In genomic region chr16:70754874-70755600, GRCh38 we compare ENCODE assay signal across 22 cellular contexts. TPM values are rescaled to one million over a fixed set of nuclear protein-coding genes. Genes with fewer than 3 reads are reported as not detected.
DNase-seq lines count a peak whose midpoint lies in the region; ATAC-seq and TF ChIP-seq lines count a peak whose summit lies in the region.
"Had no signal": no experiment of that assay in that cellular context is flagged by ENCODE, and none has a peak within 500 bp of the region (broad histone marks: within the 10 kb centered on the region; RNA-seq: fewer than 3 reads in every experiment).

No MANE protein-coding gene starts in this region.

- peak overlapping the region; percentile 94 for H3K27ac ChIP-seq in BLaER1
- H3K27ac ChIP-seq in angular gyrus (ENCODE audit: low read depth, low read length) = peak overlapping the region; percentile 69
- H3K27ac ChIP-seq in osteoblast (ENCODE audit: low read depth, low read length) = peak overlapping the region; percentile 79
- H3K27ac ChIP-seq in left lung = no peak overlapping the region
- H3K27ac ChIP-seq: HL-60, right atrium auricular region had no signal

- H3K4me2 ChIP-seq in BLaER1 (no peak overlapping the region), osteoblast (ENCODE audit: insufficient read depth, low read length) (peak overlapping the region; percentile 54)

- H2AFZ ChIP-seq in osteoblast (ENCODE audit: low read length) = no peak overlapping the region

- TF ChIP-seq CTCF in osteoblast (IDR thresholded peaks at IDR 0.05; ENCODE audit: extremely low read depth, low read depth, low read length) (no peak), left lung (IDR thresholded peaks at IDR 0.05) (no peak)

- peak in 31 of 51 donors; percentile 15 to 83 (median 48) for DNase-seq in hypothalamus (lab: John Stamatoyannopoulos, UW)
- no peak for DNase-seq in osteoblast (ENCODE audit: insufficient read length, low spot score, missing footprints)
- no peak for DNase-seq in activated T-helper 2 cell treated with anti-CD3 and anti-CD28 coated beads, Interferon-gamma antibody, Interleukin-2, Interleukin-4, amounts not matched to agents 10 μg/mL and 5 μg/mL and 100 μg/mL, durations not matched to agents 14 hours and 24 hours and 36 hours (ENCODE audit: low spot score)
- no peak for DNase-seq in left lung
- DNase-seq in mucosa of gallbladder (ENCODE audit: low spot score) = no peak
- DNase-seq: activated CD4-positive, alpha-beta T cell treated with anti-CD3 and anti-CD28 coated beads for 36 hours; activated CD8-positive, alpha-beta memory T cell treated with anti-CD3 and anti-CD28 coated beads, Interleukin-2, amount 50 U/mL, for 4 hours; activated gamma-delta T cell treated with Interleukin-2 at 50 U/mL for 16 hours; amniotic stem cell; cerebellar nuclear complex; DMS 273 treated with DMSO at 0.1 percent for 48 hours; NCI-H1417 treated with DMSO at 0.1 percent for 48 hours; NCI-H2107; NCI-H510A treated with DMSO at 0.1 percent for 48 hours; occipital lobe; RPMI8226; SW 1271 had no signal

- H3K9me3 Mint-ChIP-seq in activated T-helper 2 cell treated with anti-CD3 and anti-CD28 coated beads, Interferon-gamma antibody, Interleukin-2, Interleukin-4, amounts not matched to agents 10 μg/mL and 5 μg/mL and 100 μg/mL, durations not matched to agents 14 hours and 24 hours and 36 hours = no peaks in the 10 kb centered on the region

- ATAC-seq in GM19035 (IDR thresholded peaks at IDR 0.05; ENCODE audit: unreplicated experiment) = no peak
- no peak for ATAC-seq in left lung
- ATAC-seq: activated CD4-positive, alpha-beta T cell treated with anti-CD3 and anti-CD28 coated beads for 36 hours had no signal

- H3K9ac ChIP-seq in BLaER1 = 0 out of 2 replicates have a peak overlapping the region, but pooled peaks have one; percentile 28

- H3K4me3 ChIP-seq in BLaER1 = no peak overlapping the region
- peak overlapping the region; percentile 2 for H3K4me3 ChIP-seq in osteoblast (ENCODE audit: insufficient read depth, low read length)
- H3K4me3 ChIP-seq in left lung = no peak overlapping the region
- H3K4me3 ChIP-seq: right atrium auricular region had no signal

- H3K4me1 Mint-ChIP-seq in activated T-helper 2 cell treated with anti-CD3 and anti-CD28 coated beads, Interferon-gamma antibody, Interleukin-2, Interleukin-4, amounts not matched to agents 10 μg/mL and 5 μg/mL and 100 μg/mL, durations not matched to agents 14 hours and 24 hours and 36 hours (ENCODE audit: low read depth) = peaks cover 5% of the 10 kb centered on the region

- H3K36me3 Mint-ChIP-seq in activated T-helper 2 cell treated with anti-CD3 and anti-CD28 coated beads, Interferon-gamma antibody, Interleukin-2, Interleukin-4, amounts not matched to agents 10 μg/mL and 5 μg/mL and 100 μg/mL, durations not matched to agents 14 hours and 24 hours and 36 hours (ENCODE audit: low read depth) = peaks cover 3% of the 10 kb centered on the region

- H4K20me1 ChIP-seq in BLaER1 (no peaks in the 10 kb centered on the region), osteoblast (ENCODE audit: insufficient read depth, low read length) (no peaks in the 10 kb centered on the region)

- no peak overlapping the region for H3K4me3 Mint-ChIP-seq in activated T-helper 2 cell treated with anti-CD3 and anti-CD28 coated beads, Interferon-gamma antibody, Interleukin-2, Interleukin-4, amounts not matched to agents 10 μg/mL and 5 μg/mL and 100 μg/mL, durations not matched to agents 14 hours and 24 hours and 36 hours (ENCODE audit: low read depth)
- H3K4me3 Mint-ChIP-seq: activated CD4-positive, alpha-beta T cell treated with anti-CD3 and anti-CD28 coated beads for 36 hours had no signal

- H3K27me3 Mint-ChIP-seq in activated T-helper 2 cell treated with anti-CD3 and anti-CD28 coated beads, Interferon-gamma antibody, Interleukin-2, Interleukin-4, amounts not matched to agents 10 μg/mL and 5 μg/mL and 100 μg/mL, durations not matched to agents 14 hours and 24 hours and 36 hours (ENCODE audit: low read depth) = no peaks in the 10 kb centered on the region
- H3K27me3 Mint-ChIP-seq: activated CD4-positive, alpha-beta T cell treated with anti-CD3 and anti-CD28 coated beads for 36 hours had no signal

- intact Hi-C loops in activated T-helper 2 cell treated with anti-CD3 and anti-CD28 coated beads, Interferon-gamma antibody, Interleukin-2, Interleukin-4, amounts not matched to agents 10 μg/mL and 5 μg/mL and 100 μg/mL, durations not matched to agents 14 hours and 24 hours and 36 hours (cut with micrococcal nuclease) = no loop called here
- intact Hi-C loops in left lung (cut with DNase I) = no loop called here

- H3K36me3 ChIP-seq in BLaER1 (peaks cover 53% of the 10 kb centered on the region), osteoblast (ENCODE audit: insufficient read depth, low read length) (peaks cover 12% of the 10 kb centered on the region), left lung (peaks cover 0 to 62% of the 10 kb centered on the region in 2 donors)

- H3K27ac Mint-ChIP-seq in activated T-helper 2 cell treated with anti-CD3 and anti-CD28 coated beads, Interferon-gamma antibody, Interleukin-2, Interleukin-4, amounts not matched to agents 10 μg/mL and 5 μg/mL and 100 μg/mL, durations not matched to agents 14 hours and 24 hours and 36 hours = no peak overlapping the region
- H3K27ac Mint-ChIP-seq: activated CD4-positive, alpha-beta T cell treated with anti-CD3 and anti-CD28 coated beads for 36 hours had no signal

- H3K27me3 ChIP-seq in BLaER1 = no peaks in the 10 kb centered on the region
- no peaks in the 10 kb centered on the region for H3K27me3 ChIP-seq in osteoblast (ENCODE audit: insufficient read depth, low read length)
- H3K27me3 ChIP-seq in left lung = no peaks in the 10 kb centered on the region
- H3K27me3 ChIP-seq: right atrium auricular region had no signal

- no peaks in the 10 kb centered on the region for H3K9me3 ChIP-seq in BLaER1
- no peaks in the 10 kb centered on the region for H3K9me3 ChIP-seq in osteoblast (ENCODE audit: low read depth, low read length)
- no peaks in the 10 kb centered on the region for H3K9me3 ChIP-seq in left lung
- H3K9me3 ChIP-seq: right atrium auricular region had no signal

- peaks cover 14% of the 10 kb centered on the region for H3K79me2 ChIP-seq in osteoblast (ENCODE audit: insufficient read depth, low read length)

- H3K4me1 ChIP-seq in BLaER1 (peaks cover 78% of the 10 kb centered on the region), osteoblast (ENCODE audit: insufficient read depth, low read length) (peaks cover 56% of the 10 kb centered on the region), left lung (peaks cover 16 to 27% of the 10 kb centered on the region in 2 donors)

RNA-seq across cellular contexts. Expression of gene VAC14, which starts 45.9 kb away (rescaled TPM):
- 72.7 and 83.7 TPM in 2 replicates for total RNA-seq in osteoblast
- 30.9 and 34.8 TPM in 2 replicates for total RNA-seq in activated T-helper 2 cell treated with anti-CD3 and anti-CD28 coated beads, Interferon-gamma antibody, Interleukin-2, Interleukin-4, amounts not matched to agents 10 μg/mL and 5 μg/mL and 100 μg/mL, durations not matched to agents 14 hours and 24 hours and 36 hours
- total RNA-seq in left lung = 10 to 100 TPM; 40.0 to 53.2 TPM
- total RNA-seq in mucosa of gallbladder = 32.6 TPM

Comparison
In these comparisons a context has a peak if more than half of its experiments do, and no peak if none do; other contexts are left out.
1. H3K27ac ChIP-seq: peak in BLaER1 (single experiment), angular gyrus (single experiment) and osteoblast (single experiment); none in left lung (0 of 2).
2. DNase-seq: peak in hypothalamus (31 of 51); none in osteoblast (single experiment), activated T-helper 2 cell treated with anti-CD3 and anti-CD28 coated beads, Interferon-gamma antibody, Interleukin-2, Interleukin-4, amounts not matched to agents 10 μg/mL and 5 μg/mL and 100 μg/mL, durations not matched to agents 14 hours and 24 hours and 36 hours (single experiment), left lung (0 of 2) and mucosa of gallbladder (single experiment).